Comparison of ENCODE assay signal across 20 cellular contexts in genomic region chr1:233268389-233269022, GRCh38.
"Had no signal": no experiment of that assay in that cellular context is flagged by ENCODE, and none has a peak within 500 bp of the region (broad histone marks: within the 10 kb centered on the region; RNA-seq: fewer than 3 reads in every experiment).

No MANE protein-coding gene starts in this region.

- H3K4me1 Mint-ChIP-seq: activated B cell treated with CpG ODN at 0.5 μM for 24 hours, endodermal cell, nephron had no signal

- DNase-seq: activated B cell treated with CpG ODN at 0.5 μM for 24 hours; activated effector memory CD4-positive, alpha-beta T cell treated with Interleukin-2 at 50 U/mL for 16 hours; amygdala; brain microvascular endothelial cell; cerebellar nuclear complex; dermis blood vessel endothelial cell; endodermal cell; erythroblast; left ventricle myocardium superior; mesendoderm; occipital lobe; right lobe of liver; stimulated activated CD4-positive, alpha-beta T cell treated with anti-CD3 and anti-CD28 coated beads, Interleukin-1b, Interleukin-23, amount 100 ng/mL, for 48 hours; stimulated activated naive CD4-positive, alpha-beta T cell had no signal

- ATAC-seq: left ventricle myocardium superior, right lobe of liver had no signal

- H3K4me3 ChIP-seq: hepatocyte, right lobe of liver, suprapubic skin had no signal

- H3K4me1 ChIP-seq: right lobe of liver, suprapubic skin had no signal

- H3K36me3 ChIP-seq: brain microvascular endothelial cell, right lobe of liver, suprapubic skin had no signal

- H3K27ac Mint-ChIP-seq: activated B cell treated with CpG ODN at 0.5 μM for 24 hours; activated naive CD8-positive, alpha-beta T cell; endodermal cell; nephron; progenitor cell of endocrine pancreas; type B pancreatic cell had no signal

- H3K27ac ChIP-seq: brain microvascular endothelial cell, hepatocyte, right lobe of liver, suprapubic skin had no signal

- H3K9me3 Mint-ChIP-seq: activated B cell treated with CpG ODN at 0.5 μM for 24 hours, nephron, type B pancreatic cell had no signal

- H3K27me3 ChIP-seq: brain microvascular endothelial cell, hepatocyte, right lobe of liver, suprapubic skin had no signal

- H3K27me3 Mint-ChIP-seq: activated B cell treated with CpG ODN at 0.5 μM for 24 hours; activated naive CD8-positive, alpha-beta T cell; progenitor cell of endocrine pancreas; type B pancreatic cell had no signal

- H3K9me3 ChIP-seq: right lobe of liver, suprapubic skin had no signal

- H3K4me3 Mint-ChIP-seq: activated B cell treated with CpG ODN at 0.5 μM for 24 hours; activated naive CD8-positive, alpha-beta T cell; endodermal cell; nephron; type B pancreatic cell had no signal
